In the genomic region with DNA sequence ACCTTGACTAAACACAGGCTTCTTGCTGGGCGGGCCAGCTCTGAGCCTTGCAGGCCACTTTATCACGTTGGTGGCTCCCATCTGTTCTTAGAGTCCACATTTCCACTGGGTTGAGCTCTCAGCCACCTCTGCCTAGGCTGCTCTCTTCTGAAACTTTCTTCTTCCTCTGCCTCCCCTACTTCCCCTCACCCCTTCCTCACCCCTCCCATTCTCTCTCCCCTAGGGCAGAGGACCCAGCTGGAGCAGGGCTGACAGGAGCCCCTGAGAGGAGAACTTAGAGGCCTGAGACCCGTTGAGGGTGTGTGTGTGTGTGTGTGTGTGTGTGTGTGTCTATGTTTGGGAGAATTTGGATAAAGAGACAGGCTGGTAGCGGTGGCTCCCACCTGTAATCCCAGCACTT, we compare ENCODE assay signal across 12 cellular contexts. TPM values are rescaled to one million over a fixed set of nuclear protein-coding genes. Genes with fewer than 3 reads are reported as not detected.
DNase-seq lines count a peak whose midpoint lies in the region; ATAC-seq and TF ChIP-seq lines count a peak whose summit lies in the region.
"Had no signal": no experiment of that assay in that cellular context is flagged by ENCODE, and none has a peak within 500 bp of the region (broad histone marks: within the 10 kb centered on the region; RNA-seq: fewer than 3 reads in every experiment).

No MANE protein-coding gene starts in this region.

- H3K4me3 Mint-ChIP-seq in activated T-cell treated with anti-CD3 and anti-CD28 coated beads, Interleukin-2, amount 50 U/mL, for 24 hours: peak overlapping the region; percentile 82
- H3K4me3 Mint-ChIP-seq in activated naive CD8-positive, alpha-beta T cell treated with anti-CD3 and anti-CD28 coated beads for 36 hours: peak overlapping the region; percentile 77

- H3K9me3 ChIP-seq in spleen: no peaks in the 10 kb centered on the region
- H3K9me3 ChIP-seq: uterus had no signal

- no peaks in the 10 kb centered on the region for H3K27me3 ChIP-seq in spleen (replicated peaks in 1 of 7)
- H3K27me3 ChIP-seq: uterus had no signal

- intact Hi-C loops in spleen (cut with DNase I; ENCODE audit: low total_unique reads): no loop called here

- TF ChIP-seq POLR2A in NB4 (IDR thresholded peaks at IDR 0.05; ENCODE audit: extremely low read depth, insufficient read length): no peak
- TF ChIP-seq POLR2A in spleen (IDR thresholded peaks at IDR 0.05): no peak

- no peaks in the 10 kb centered on the region for H3K9me3 Mint-ChIP-seq in activated T-cell treated with anti-CD3 and anti-CD28 coated beads, Interleukin-2, amount 50 U/mL, for 24 hours
- H3K9me3 Mint-ChIP-seq in activated naive CD8-positive, alpha-beta T cell treated with anti-CD3 and anti-CD28 coated beads for 36 hours: no peaks in the 10 kb centered on the region

- peaks cover 35 to 97% (median 77%) of the 10 kb centered on the region in 6 donors for H3K4me1 ChIP-seq in spleen
- H3K4me1 ChIP-seq: uterus had no signal

- H3K36me3 Mint-ChIP-seq in activated T-cell treated with anti-CD3 and anti-CD28 coated beads, Interleukin-2, amount 50 U/mL, for 24 hours (ENCODE audit: low read depth): no peaks in the 10 kb centered on the region
- H3K36me3 Mint-ChIP-seq in activated naive CD8-positive, alpha-beta T cell treated with anti-CD3 and anti-CD28 coated beads for 36 hours: peaks cover 17% of the 10 kb centered on the region

- 29 to 69% (median 44%) methylated on average over 2 to 4 of the region's 4 CpGs for WGBS in spleen, 5 donors

- H3K4me1 Mint-ChIP-seq in activated T-cell treated with anti-CD3 and anti-CD28 coated beads, Interleukin-2, amount 50 U/mL, for 24 hours (ENCODE audit: low read depth): peaks cover 84% of the 10 kb centered on the region
- peaks cover 66% of the 10 kb centered on the region for H3K4me1 Mint-ChIP-seq in activated naive CD8-positive, alpha-beta T cell treated with anti-CD3 and anti-CD28 coated beads for 36 hours

- H3K27me3 Mint-ChIP-seq in activated T-cell treated with anti-CD3 and anti-CD28 coated beads, Interleukin-2, amount 50 U/mL, for 24 hours: peaks cover 6% of the 10 kb centered on the region
- no peaks in the 10 kb centered on the region for H3K27me3 Mint-ChIP-seq in activated naive CD8-positive, alpha-beta T cell treated with anti-CD3 and anti-CD28 coated beads for 36 hours

- peak overlapping the region; percentile 89 to 96 (median 92) for H3K27ac ChIP-seq in spleen

- H3K36me3 ChIP-seq in spleen: no peaks in the 10 kb centered on the region
- H3K36me3 ChIP-seq: uterus had no signal

- H3K4me3 ChIP-seq in NB4 (ENCODE audit: low read depth, low read length) (peak overlapping the region; percentile 71), spleen (peak overlapping the region in 2 of 8 donors; percentile 17 to 59)
- H3K4me3 ChIP-seq: uterus had no signal

- no peak for DNase-seq in activated T-cell treated with anti-CD3 and anti-CD28 coated beads, Interleukin-2, amount 50 U/mL, for 24 hours
- DNase-seq in activated T-cell treated with anti-CD3 and anti-CD28 coated beads, Interleukin-2, amount 50 U/mL, for 1 hour: no peak
- DNase-seq in NB4 (ENCODE audit: low read depth): peak; percentile 81
- DNase-seq in activated naive CD8-positive, alpha-beta T cell treated with anti-CD3 and anti-CD28 coated beads for 36 hours: no peak
- DNase-seq in spleen: no peak
- DNase-seq: NCI-H524 treated with DMSO at 0.1 percent for 48 hours, uterus had no signal

- peak overlapping the region; percentile 94 for H3K27ac Mint-ChIP-seq in activated T-cell treated with anti-CD3 and anti-CD28 coated beads, Interleukin-2, amount 50 U/mL, for 24 hours
- peak overlapping the region; percentile 99 for H3K27ac Mint-ChIP-seq in activated naive CD8-positive, alpha-beta T cell treated with anti-CD3 and anti-CD28 coated beads for 36 hours

- TF ChIP-seq CTCF in NB4 (IDR thresholded peaks at IDR 0.05; ENCODE audit: low read depth, low read length): no peak
- no peak for TF ChIP-seq CTCF in spleen (IDR thresholded peaks at IDR 0.05 in 8 of 11, conservative IDR thresholded peaks at IDR 0.05 in 3 of 11)

- no peak for ATAC-seq in GM19455 (IDR thresholded peaks at IDR 0.05; ENCODE audit: unreplicated experiment)
- ATAC-seq in GM18858 (IDR thresholded peaks at IDR 0.05; ENCODE audit: unreplicated experiment): no peak
- no peak for ATAC-seq in HG03571 (IDR thresholded peaks at IDR 0.05; ENCODE audit: unreplicated experiment)

RNA-seq across cellular contexts. Expression of gene TMSB4X, which starts 19.9 kb away (rescaled TPM):
- total RNA-seq in activated naive CD8-positive, alpha-beta T cell treated with anti-CD3 and anti-CD28 coated beads for 36 hours: 1,000 to 10,000 TPM; 3,478 to 3,646 TPM
- total RNA-seq in spleen: over 10,000 TPM in 3 of 7 donors, 1,000 to 10,000 TPM in 4; 6,343 to 12,135 (median 6,919) TPM
- over 10,000 TPM; 14,844 to 19,174 (median 17,521) TPM for polyA plus RNA-seq in spleen

RNA-seq across cellular contexts. Expression of gene TLR8, which starts 48.6 kb away (rescaled TPM):
- total RNA-seq in activated naive CD8-positive, alpha-beta T cell treated with anti-CD3 and anti-CD28 coated beads for 36 hours: not detected
- 10 to 100 TPM; 19.9 to 76.5 (median 35.7) TPM for total RNA-seq in spleen
- 1 to 10 TPM; 1.1 to 3.5 (median 1.5) TPM for polyA plus RNA-seq in spleen
- total RNA-seq: endothelial cell of umbilical vein had no signal
- polyA plus RNA-seq: AG04450, endothelial cell of umbilical vein had no signal

Comparison
In these comparisons a context has a peak if more than half of its experiments do, and no peak if none do; other contexts are left out.
1. RNA of gene TLR8, which starts 48.6 kb away (total RNA-seq): 19.9 to 76.5 TPM in spleen; not detected in activated naive CD8-positive, alpha-beta T cell treated with anti-CD3 and anti-CD28 coated beads for 36 hours; every median in the first group is over 10 times any median in the second.